In genomic region chrX:103584606-103585005, GRCh38 we compare ENCODE assay signal across 9 cellular contexts. TPM values are rescaled to one million over a fixed set of nuclear protein-coding genes. Genes with fewer than 3 reads are reported as not detected.
A peak's percentile ranks its signal among the peaks of the same experiment; 100 is the strongest.
DNase-seq lines count a peak whose midpoint lies in the region; ATAC-seq and TF ChIP-seq lines count a peak whose summit lies in the region.
"Had no signal": no experiment of that assay in that cellular context is flagged by ENCODE, and none has a peak within 500 bp of the region (broad histone marks: within the 10 kb centered on the region; RNA-seq: fewer than 3 reads in every experiment).

No MANE protein-coding gene starts in this region.

- POLR2A ChIA-PET in OCI-LY7 (lab: Charles Lee): interaction anchor here (0.6 to 0.7 kb wide), 2 partner anchors 20 to 37 kb away, joined by 3 read pairs; no protein-coding TSS in a partner anchor

- no peak for TF ChIP-seq CTCF in OCI-LY7 (conservative IDR thresholded peaks at IDR 0.05; ENCODE audit: low read length)
- no peak for TF ChIP-seq CTCF in thoracic aorta (IDR thresholded peaks at IDR 0.05)

- CTCF ChIA-PET in OCI-LY7 (lab: Charles Lee; ENCODE audit: unreplicated experiment): interaction anchor here (0.9 kb wide), 1 partner anchor 17 kb away, joined by 4 read pairs; no protein-coding TSS in a partner anchor

- no peak for DNase-seq in activated T-cell treated with anti-CD3 and anti-CD28 coated beads, Interleukin-2, amount 50 U/mL, for 4 hours
- no peak for DNase-seq in activated T-cell treated with anti-CD3 and anti-CD28 coated beads, Interleukin-2, amount 50 U/mL, for 1 hour
- DNase-seq in OCI-LY7 (ENCODE audit: low spot score) (no peak), globus pallidus (ENCODE audit: low spot score) (peak; percentile 24), thoracic aorta (ENCODE audit: low spot score) (no peak)

- H3K36me3 Mint-ChIP-seq in activated T-cell treated with anti-CD3 and anti-CD28 coated beads, Interleukin-2, amount 50 U/mL, for 4 hours (ENCODE audit: insufficient read depth): no peaks in the 10 kb centered on the region

- ATAC-seq in activated T-cell treated with anti-CD3 and anti-CD28 coated beads, Interleukin-2, amount 50 U/mL, for 4 hours: no peak
- ATAC-seq in thoracic aorta (ENCODE audit: insufficient number of reproducible peaks, low FRiP score, low read depth) (no peak), GM19023 (IDR thresholded peaks at IDR 0.05; ENCODE audit: unreplicated experiment) (no peak), GM18511 (IDR thresholded peaks at IDR 0.05; ENCODE audit: unreplicated experiment) (no peak), GM21515 (IDR thresholded peaks at IDR 0.05; ENCODE audit: unreplicated experiment) (no peak)

- no peak overlapping the region for H3K27ac ChIP-seq in OCI-LY7 (ENCODE audit: low read depth, low read length, poor library complexity, severe bottlenecking)
- peak overlapping the region; percentile 85 to 92 for H3K27ac ChIP-seq in thoracic aorta
- H3K27ac ChIP-seq: neutrophil had no signal

- no peak overlapping the region for H3K4me3 ChIP-seq in OCI-LY7 (ENCODE audit: low read depth, low read length, poor library complexity, severe bottlenecking)
- H3K4me3 ChIP-seq in thoracic aorta: peak overlapping the region; percentile 81

- no peaks in the 10 kb centered on the region for H3K79me2 ChIP-seq in OCI-LY7 (ENCODE audit: insufficient read depth, low read depth, low read length)

- H3K9me3 ChIP-seq in OCI-LY7 (ENCODE audit: low read length): no peaks in the 10 kb centered on the region
- no peaks in the 10 kb centered on the region for H3K9me3 ChIP-seq in thoracic aorta
- H3K9me3 ChIP-seq: neutrophil had no signal

- BruUV-seq in OCI-LY7 (replicated peaks; lab: Mats Ljungman, UMichigan): no TSS peak

- H3K4me1 ChIP-seq in OCI-LY7 (ENCODE audit: insufficient read depth, low read length, poor library complexity, severe bottlenecking): peaks cover 5% of the 10 kb centered on the region
- H3K4me1 ChIP-seq in thoracic aorta (ENCODE audit: control insufficient read depth in 1 of 2, low read depth in 2 of 2): peaks cover 3 to 5% of the 10 kb centered on the region in 2 donors

- H4K20me1 ChIP-seq in OCI-LY7 (ENCODE audit: insufficient read depth, low read length): no peaks in the 10 kb centered on the region

- H3K4me3 Mint-ChIP-seq in activated T-cell treated with anti-CD3 and anti-CD28 coated beads, Interleukin-2, amount 50 U/mL, for 4 hours: peak overlapping the region; percentile 42

- peak overlapping the region; percentile 83; the same call in 1 of the 2 replicates for H2AFZ ChIP-seq in OCI-LY7 (ENCODE audit: low read length)

- peaks cover 11% of the 10 kb centered on the region for H3K4me1 Mint-ChIP-seq in activated T-cell treated with anti-CD3 and anti-CD28 coated beads, Interleukin-2, amount 50 U/mL, for 4 hours (ENCODE audit: low read depth)

- H3K4me2 ChIP-seq in OCI-LY7 (ENCODE audit: low read length): peak overlapping the region; percentile 69

- H3K9me2 ChIP-seq in OCI-LY7 (ENCODE audit: insufficient read depth, low read length): no peaks in the 10 kb centered on the region

- no peaks in the 10 kb centered on the region for H3K27me3 Mint-ChIP-seq in activated T-cell treated with anti-CD3 and anti-CD28 coated beads, Interleukin-2, amount 50 U/mL, for 4 hours (ENCODE audit: low read depth)

- H3K36me3 ChIP-seq in OCI-LY7 (ENCODE audit: insufficient read depth, low read length) (no peaks in the 10 kb centered on the region), thoracic aorta (peaks cover 8% of the 10 kb centered on the region)
- H3K36me3 ChIP-seq: neutrophil had no signal

- intact Hi-C loops in OCI-LY7 (cut with micrococcal nuclease; ENCODE audit: unreplicated experiment): no loop called here

- H3K27me3 ChIP-seq in thoracic aorta (replicated peaks; ENCODE audit: insufficient read depth): no peaks in the 10 kb centered on the region
- H3K27me3 ChIP-seq: neutrophil had no signal

- no peaks in the 10 kb centered on the region for H3K9me3 Mint-ChIP-seq in activated T-cell treated with anti-CD3 and anti-CD28 coated beads, Interleukin-2, amount 50 U/mL, for 4 hours

RNA-seq across cellular contexts. Expression of gene TCEAL4, which starts 0.7 kb away (rescaled TPM):
- 10 to 100 TPM; 10.6 to 14.7 (median 10.8) TPM for total RNA-seq in activated T-cell treated with anti-CD3 and anti-CD28 coated beads, Interleukin-2, amount 50 U/mL, for 4 hours
- 4.5 and 15.1 TPM in 2 replicates for total RNA-seq in OCI-LY7 (2014; rRNA removed; shearing (Covaris generic))
- total RNA-seq in OCI-LY7 (2022) (8.8 and 9.9 TPM in 2 replicates), thoracic aorta (100 to 1,000 TPM; 334 to 386 TPM)

RNA-seq across cellular contexts. Expression of gene TCEAL3, which starts 23.2 kb away (rescaled TPM):
- 1 to 10 TPM; 2.5 to 4.3 (median 2.5) TPM for total RNA-seq in activated T-cell treated with anti-CD3 and anti-CD28 coated beads, Interleukin-2, amount 50 U/mL, for 4 hours
- total RNA-seq in OCI-LY7 (2014; rRNA removed; shearing (Covaris generic)): 0.19 and 0.33 TPM in 2 replicates
- total RNA-seq in OCI-LY7 (2022) (4.0 and 5.5 TPM in 2 replicates), thoracic aorta (100 to 1,000 TPM in 1 of 2 donors, 10 to 100 TPM in 1; 87.3 to 103 TPM)

RNA-seq across cellular contexts. Expression of gene TCEAL1, which starts 44.2 kb away (rescaled TPM):
- 1 to 10 TPM; 5.3 to 5.5 (median 5.4) TPM for total RNA-seq in activated T-cell treated with anti-CD3 and anti-CD28 coated beads, Interleukin-2, amount 50 U/mL, for 4 hours
- total RNA-seq in OCI-LY7 (2014; rRNA removed; shearing (Covaris generic)): 11.7 and 28.2 TPM in 2 replicates
- total RNA-seq in OCI-LY7 (2022): 17.4 and 18.1 TPM in 2 replicates
- 100 to 1,000 TPM; 108 to 134 TPM for total RNA-seq in thoracic aorta

Comparison
In these comparisons a context has a peak if more than half of its experiments do, and no peak if none do; other contexts are left out.
1. RNA of gene TCEAL4, which starts 0.7 kb away (total RNA-seq): 334 to 386 TPM in thoracic aorta; 10.6 to 14.7 TPM in activated T-cell treated with anti-CD3 and anti-CD28 coated beads, Interleukin-2, amount 50 U/mL, for 4 hours and 4.5 to 15.1 TPM in OCI-LY7; every median in the first group is over 10 times any median in the second.
2. RNA of gene TCEAL3, which starts 23.2 kb away (total RNA-seq): 87.3 to 103 TPM in thoracic aorta; 0.19 to 5.5 TPM in OCI-LY7 and 2.5 to 4.3 TPM in activated T-cell treated with anti-CD3 and anti-CD28 coated beads, Interleukin-2, amount 50 U/mL, for 4 hours; every median in the first group is over 10 times any median in the second.